ENCODE assay signal across 8 cellular contexts in genomic region chr9:109918359-109919163, GRCh38.
DNase-seq lines count a peak whose midpoint lies in the region; ATAC-seq, FAIRE-seq and TF ChIP-seq lines count a peak whose summit lies in the region.

No MANE protein-coding gene starts in this region.

- BruUV-seq in GM12878 (replicated peaks; lab: Mats Ljungman, UMichigan) = TSS peak; percentile 87

- H3K27ac ChIP-seq in GM12878 (ENCODE audit: control insufficient read depth, insufficient read depth) = peak overlapping the region; percentile 94

- H3K9me3 Mint-ChIP-seq in stimulated activated memory B cell treated with anti-CD40 and anti-IgM and Interleukin-4, amounts not matched to agents 10 μg/mL and 1 μg/mL and 100 μg/mL, for 72 hours = no peaks in the 10 kb centered on the region

- DNase-seq in NCI-H2107 treated with DMSO at 0.1 percent for 48 hours (lab: John Stamatoyannopoulos, UW; ENCODE audit: unreplicated experiment) = peak; percentile 78
- peak; percentile 80 for DNase-seq in GM12878 (ENCODE audit: low read depth, low spot score)
- DNase-seq in SKM-1 treated with dmso at 0.1 percent for 144 hours (lab: John Stamatoyannopoulos, UW; ENCODE audit: unreplicated experiment) = no peak
- no peak for DNase-seq in ACHN
- no peak for DNase-seq in NCI-H526 (lab: John Stamatoyannopoulos, UW)

- peak overlapping the region; percentile 88 for H3K9ac ChIP-seq in GM12878 (ENCODE audit: control insufficient read depth, insufficient read depth, low read length)

- H3K27me3 ChIP-seq in GM12878 (replicated peaks in 1 of 2; ENCODE audit: control insufficient read depth in 2 of 2, insufficient read depth in 2 of 2, low read length in 1 of 2) = no peaks in the 10 kb centered on the region

- POLR2A ChIA-PET in GM12878 (lab: Charles Lee) = interaction anchor here (0.5 to 4.1 kb wide), 10 partner anchors 7 to 254 kb away, joined by 3 to 25 read pairs (median 4); no protein-coding TSS in a partner anchor

- TF ChIP-seq EP300 in GM12878 (IDR thresholded peaks at IDR 0.05; ENCODE audit: borderline replicate concordance in 1 of 2, control insufficient read depth in 1 of 2, low read depth in 2 of 2, low read length in 2 of 2) = peak; percentile 71 to 92

- intact Hi-C loops in GM12878 (cut with micrococcal nuclease; ENCODE audit: unreplicated experiment) = loop anchor here (1.0 kb wide), 1 partner anchor 49 kb away; no protein-coding TSS in a partner anchor

- ATAC-seq in GM18873 (IDR thresholded peaks at IDR 0.05; ENCODE audit: low FRiP score, unreplicated experiment) (peak; percentile 77), HG02870 (IDR thresholded peaks at IDR 0.05; ENCODE audit: unreplicated experiment) (peak; percentile 76), GM12878 (peak; percentile 73)
- ATAC-seq in stimulated activated memory B cell treated with anti-CD40 and anti-IgM and Interleukin-4, amounts not matched to agents 10 μg/mL and 1 μg/mL and 100 μg/mL, for 72 hours = peak; percentile 88

- under 1% methylated on average over 11 of the region's 11 CpGs for WGBS in GM12878 (ENCODE audit: insufficient coverage, insufficient replicate concordance, low lambda C conversion rate, missing lambda C conversion rate)

- peak overlapping the region; percentile 61 for H3K4me3 Mint-ChIP-seq in stimulated activated memory B cell treated with anti-CD40 and anti-IgM and Interleukin-4, amounts not matched to agents 10 μg/mL and 1 μg/mL and 100 μg/mL, for 72 hours

- H3K4me1 Mint-ChIP-seq in stimulated activated memory B cell treated with anti-CD40 and anti-IgM and Interleukin-4, amounts not matched to agents 10 μg/mL and 1 μg/mL and 100 μg/mL, for 72 hours = peaks cover 75% of the 10 kb centered on the region

- CTCF ChIA-PET in GM12878 (lab: Yijun Ruan, JAX) = interaction anchor here (0.6 to 21.3 kb wide), 9 partner anchors 11 to 705 kb away, joined by 3 to 537 read pairs (median 5); no protein-coding TSS in a partner anchor

- SMC1A ChIA-PET in GM12878 (lab: Charles Lee; ENCODE audit: uncharacterized antibody, unreplicated experiment) = interaction anchor here (0.6 to 27.0 kb wide), 18 partner anchors 9 to 296 kb away, joined by 3 to 636 read pairs (median 6); no protein-coding TSS in a partner anchor

- H3K4me2 ChIP-seq in GM12878 (ENCODE audit: control insufficient read depth, insufficient read depth) = peak overlapping the region; percentile 79

- H3K27me3 Mint-ChIP-seq in stimulated activated memory B cell treated with anti-CD40 and anti-IgM and Interleukin-4, amounts not matched to agents 10 μg/mL and 1 μg/mL and 100 μg/mL, for 72 hours = no peaks in the 10 kb centered on the region

- FAIRE-seq in GM12878 (lab: Jason Lieb, UNC) = peak; percentile 27

- no peaks in the 10 kb centered on the region for H4K20me1 ChIP-seq in GM12878 (ENCODE audit: control insufficient read depth, insufficient read depth)

- H3K9me3 ChIP-seq in GM12878 (replicated peaks; ENCODE audit: control insufficient read depth, insufficient read depth, low read length) = no peaks in the 10 kb centered on the region

- no peaks in the 10 kb centered on the region; the same call in 1 of the 2 replicates for H3K79me2 ChIP-seq in GM12878 (ENCODE audit: control insufficient read depth, insufficient read depth, low read length)

- in situ Hi-C loops in GM12878 (cut with MboI) = loop anchor here (5.0 kb wide), 1 partner anchor 54 kb away; no protein-coding TSS in a partner anchor
- in situ Hi-C loops in ACHN (cut with HindIII; ENCODE audit: low pct_ligation_motif_present, low pct_unique_long_range_greater_than_20kb, low sequenced_read_pairs) = no loop called here

- H3K4me1 ChIP-seq in GM12878 (ENCODE audit: control insufficient read depth, insufficient read depth, low read length) = peaks cover 55% of the 10 kb centered on the region

- RAD21 ChIA-PET in GM12878 (lab: Charles Lee; ENCODE audit: unreplicated experiment) = interaction anchor here (0.7 to 5.9 kb wide), 14 partner anchors 11 to 238 kb away, joined by 3 to 43 read pairs (median 4); no protein-coding TSS in a partner anchor

- H3K36me3 ChIP-seq in GM12878 (ENCODE audit: control insufficient read depth in 2 of 2, insufficient read depth in 2 of 2, low read length in 1 of 2) = no peaks in the 10 kb centered on the region

- no peak overlapping the region for H3K27ac Mint-ChIP-seq in stimulated activated memory B cell treated with anti-CD40 and anti-IgM and Interleukin-4, amounts not matched to agents 10 μg/mL and 1 μg/mL and 100 μg/mL, for 72 hours

- H3K4me3 ChIP-seq in GM12878 = peak overlapping the region; percentile 37; the same call in 1 of the 2 replicates

- TF ChIP-seq RAD21 in GM12878 (IDR thresholded peaks at IDR 0.05; ENCODE audit: insufficient read depth, low read depth, low read length) = peak; percentile 38; the same call in 1 of the 2 replicates

- TF ChIP-seq POLR2A in GM12878 (IDR thresholded peaks at IDR 0.05; ENCODE audit: low read depth, low read length) = no peak; the same call in none of the 2 replicates

- TF ChIP-seq CTCF in GM12878 (IDR thresholded peaks at IDR 0.05 in 2 of 3, conservative IDR thresholded peaks at IDR 0.05 in 1 of 3; ENCODE audit: control insufficient read depth in 2 of 3, extremely low read depth in 1 of 3, insufficient read depth in 1 of 3, low read depth in 3 of 3, low read length in 3 of 3) = no peak

- H2AFZ ChIP-seq in GM12878 (ENCODE audit: control insufficient read depth, low read depth, low read length) = peak overlapping the region; percentile 87

- H3K36me3 Mint-ChIP-seq in stimulated activated memory B cell treated with anti-CD40 and anti-IgM and Interleukin-4, amounts not matched to agents 10 μg/mL and 1 μg/mL and 100 μg/mL, for 72 hours = peaks cover 8% of the 10 kb centered on the region

TF ChIP-seq in GM12878, 131 proteins besides CTCF, POLR2A, EP300 and RAD21 (continues in another document):
- TF ChIP-seq HDAC2 (IDR thresholded peaks at IDR 0.05) = no peak
- peak; percentile 81 to 86 for TF ChIP-seq IKZF2 (IDR thresholded peaks at IDR 0.05)
- peak; percentile 70; the same call in 1 of the 2 replicates for TF ChIP-seq NBN (IDR thresholded peaks at IDR 0.05)
- TF ChIP-seq CREM (IDR thresholded peaks at IDR 0.05; ENCODE audit: low read depth) = peak; percentile 86
- TF ChIP-seq PRDM15 (CRISPR knock-in tag; IDR thresholded peaks at IDR 0.05) = no peak
- peak; percentile 3 for TF ChIP-seq RELA (IDR thresholded peaks at IDR 0.05; ENCODE audit: borderline replicate concordance, partially characterized antibody)
- peak; percentile 51; the same call in 1 of the 2 replicates for TF ChIP-seq GABPA (IDR thresholded peaks at IDR 0.05; ENCODE audit: low read depth)
- TF ChIP-seq LARP7 (IDR thresholded peaks at IDR 0.05) = no peak
- TF ChIP-seq GATAD2B (conservative IDR thresholded peaks at IDR 0.05; ENCODE audit: low read depth) = 0 out of 2 replicates have a peak, but pooled peaks have one; percentile 16
- TF ChIP-seq BCL11A (IDR thresholded peaks at IDR 0.05; ENCODE audit: low read depth, low read length) = peak; percentile 79
- peak in 1 of 2 experiments; percentile 86; a peak in 2 of 4 replicates for TF ChIP-seq ETV6 (conservative IDR thresholded peaks at IDR 0.05 in 1 of 2, IDR thresholded peaks at IDR 0.05 in 1 of 2; ENCODE audit: borderline replicate concordance in 1 of 2, low read depth in 1 of 2)
- peak; percentile 37; the same call in 1 of the 2 replicates for TF ChIP-seq MAX (IDR thresholded peaks at IDR 0.05; ENCODE audit: low read depth, low read length)
- peak; percentile 34; the same call in 1 of the 2 replicates for TF ChIP-seq ASH2L (IDR thresholded peaks at IDR 0.05; ENCODE audit: borderline replicate concordance, low read depth)
- peak; percentile 74 for TF ChIP-seq RUNX3 (IDR thresholded peaks at IDR 0.05; ENCODE audit: low read length)
- no peak for TF ChIP-seq ESRRA (IDR thresholded peaks at IDR 0.05; ENCODE audit: low read length)
- peak; percentile 76 for TF ChIP-seq POLR2AphosphoS5 (IDR thresholded peaks at IDR 0.05; ENCODE audit: low read length)
- no peak for TF ChIP-seq WRNIP1 (IDR thresholded peaks at IDR 0.05; ENCODE audit: borderline replicate concordance, low read depth, low read length)
- peak; percentile 36; the same call in 1 of the 2 replicates for TF ChIP-seq IRF4 (IDR thresholded peaks at IDR 0.05; ENCODE audit: low read depth, low read length)
- 0 out of 2 replicates have a peak, but pooled peaks have one; percentile 44 for TF ChIP-seq CHD1 (IDR thresholded peaks at IDR 0.05; ENCODE audit: low read depth, low read length)

Comparison
In these comparisons a context has a peak if more than half of its experiments do, and no peak if none do; other contexts are left out.
1. DNase-seq: peak in NCI-H2107 treated with DMSO at 0.1 percent for 48 hours (single experiment) and GM12878 (single experiment); none in SKM-1 treated with dmso at 0.1 percent for 144 hours (single experiment), ACHN (single experiment) and NCI-H526 (0 of 2).
2. Peak in every context shown above with its lines, with median percentiles within 50 percentile points of each other: ATAC-seq.